34 cellular contexts compared by ENCODE assay signal in genomic region chr6:20147469-20147868, GRCh38.
"Had no signal": no experiment of that assay in that cellular context is flagged by ENCODE, and none has a peak within 500 bp of the region (broad histone marks: within the 10 kb centered on the region; RNA-seq: fewer than 3 reads in every experiment).

No MANE protein-coding gene starts in this region.

- H3K27ac ChIP-seq: adrenal gland, body of pancreas, brain microvascular endothelial cell, cardiac muscle cell, VCaP had no signal

- FAIRE-seq: astrocyte, bronchial epithelial cell, TTC549 had no signal

- H3K4me1 ChIP-seq: adrenal gland, body of pancreas had no signal

- H3K4me3 ChIP-seq: adrenal gland, body of pancreas, cardiac muscle cell had no signal

- DNase-seq: activated B cell treated with CpG ODN at 0.5 μM for 24 hours; activated CD4-positive, alpha-beta memory T cell treated with anti-CD3 and anti-CD28 coated beads for 36 hours; activated CD4-positive, alpha-beta T cell treated with anti-CD3 and anti-CD28 coated beads for 4 hours; activated CD4-positive, alpha-beta T cell treated with anti-CD3 and anti-CD28 coated beads, Interleukin-2, amount 10 ng/mL, durations not matched to agents 24 days and 14 days; activated CD4-positive, alpha-beta T cell treated with anti-CD3 and anti-CD28 coated beads, Interleukin-2, amount 50 U/mL, for 1 hour; activated CD4-positive, alpha-beta T cell treated with anti-CD3 and anti-CD28 coated beads, Interleukin-2, amount 50 U/mL, for 4 hours; activated CD4-positive, CD25-positive, alpha-beta regulatory T cell treated with anti-CD3 and anti-CD28 coated beads, Interleukin-2, amount 50 U/mL, for 72 hours; activated CD8-positive, alpha-beta memory T cell treated with anti-CD3 and anti-CD28 coated beads, Interleukin-2, amount 50 U/mL, for 4 hours; activated CD8-positive, alpha-beta T cell treated with anti-CD3 and anti-CD28 coated beads for 36 hours; activated effector memory CD4-positive, alpha-beta T cell treated with anti-CD3 and anti-CD28 coated beads, Interleukin-2, amount 50 U/mL, for 16 hours; activated gamma-delta T cell treated with Interleukin-2 at 50 U/mL for 16 hours; activated naive CD4-positive, alpha-beta T cell; activated naive CD4-positive, alpha-beta T cell treated with anti-CD3 and anti-CD28 coated beads for 36 hours; activated naive CD4-positive, alpha-beta T cell treated with anti-CD3 and anti-CD28 coated beads, Interleukin-2, amount 50 U/mL, for 16 hours; activated naive CD8-positive, alpha-beta T cell treated with anti-CD3 and anti-CD28 coated beads for 36 hours; activated T-cell treated with anti-CD3 and anti-CD28 coated beads for 4 hours; activated T-cell treated with anti-CD3 and anti-CD28 coated beads, Interleukin-2, amount 50 U/mL, for 1 hour; activated T-cell treated with anti-CD3 and anti-CD28 coated beads, Interleukin-2, amount 50 U/mL, for 4 hours; activated T-cell treated with anti-CD3 and anti-CD28 coated beads, Interleukin-2, amount 50 U/mL, for 72 hours; adrenal gland; amniotic stem cell; aorta; body of pancreas; brain microvascular endothelial cell; caudate nucleus; cerebellar nuclear complex; T-helper 2 cell; T-helper 9 cell had no signal

- H3K9me3 ChIP-seq: adrenal gland, body of pancreas had no signal

- H3K36me3 ChIP-seq: adrenal gland, brain microvascular endothelial cell had no signal

- H3K27me3 ChIP-seq: adrenal gland, body of pancreas, brain microvascular endothelial cell, cardiac muscle cell had no signal

- ATAC-seq: activated CD8-positive, alpha-beta T cell treated with anti-CD3 and anti-CD28 coated beads for 36 hours; activated T-cell treated with anti-CD3 and anti-CD28 coated beads, Interleukin-2, amount 50 U/mL, for 4 hours; activated T-cell treated with anti-CD3 and anti-CD28 coated beads, Interleukin-2, amount 50 U/mL, for 72 hours; activated T-helper 17 cell treated with anti-CD3 and anti-CD28 coated beads, Interleukin-2, amount 50 U/mL, for 72 hours; body of pancreas had no signal
